ENCODE assay signal across 16 cellular contexts in the genomic region with DNA sequence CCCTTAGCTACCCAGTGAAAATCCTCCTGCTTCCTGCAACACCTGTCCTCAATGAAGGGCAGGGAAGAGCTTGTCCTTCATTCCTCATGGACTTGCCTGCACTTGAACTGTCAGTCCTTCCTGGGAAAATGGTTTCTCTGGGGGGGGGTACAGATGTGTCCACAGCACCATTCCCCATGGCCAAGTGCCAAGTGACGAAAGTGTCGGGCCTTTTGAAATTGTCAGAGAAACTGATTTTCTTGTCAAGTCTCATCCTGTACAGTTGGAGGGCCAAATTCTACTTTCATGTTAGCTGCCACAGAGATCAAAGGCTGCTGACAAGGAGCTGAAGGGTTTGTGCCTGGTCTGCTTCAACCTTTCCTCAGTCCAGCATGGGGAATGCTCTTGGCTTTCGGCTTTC.
"Had no signal": no experiment of that assay in that cellular context is flagged by ENCODE, and none has a peak within 500 bp of the region (broad histone marks: within the 10 kb centered on the region; RNA-seq: fewer than 3 reads in every experiment).

No MANE protein-coding gene starts in this region.

- H2AFZ ChIP-seq: parathyroid adenoma had no signal

- H3K79me2 ChIP-seq: parathyroid adenoma had no signal

- H3K27ac ChIP-seq: gastrocnemius medialis, lower lobe of right lung, parathyroid adenoma, prostate gland had no signal

- H3K9me3 ChIP-seq: gastrocnemius medialis, lower lobe of right lung, prostate gland had no signal

- H3K27me3 ChIP-seq: gastrocnemius medialis had no signal

- H3K4me1 ChIP-seq: gastrocnemius medialis, lower lobe of right lung, parathyroid adenoma, prostate gland had no signal

- H3K9ac ChIP-seq: parathyroid adenoma had no signal

- DNase-seq: effector memory CD8-positive, alpha-beta T cell; gastrocnemius medialis; immature natural killer cell; kidney glomerular epithelial cell; lower lobe of right lung; mesenchymal stem cell; naive B cell; occipital lobe; retina; small intestine; stimulated activated CD4-positive, alpha-beta T cell treated with anti-CD3 and anti-CD28 coated beads, Interleukin-2, amount 100 ng/mL, for 48 hours; stimulated activated naive CD4-positive, alpha-beta T cell treated with Interleukin-2 at 50 U/mL for 16 hours; trophoblast cell had no signal

- ATAC-seq: effector memory CD8-positive, alpha-beta T cell; gastrocnemius medialis; left lobe of liver; lower lobe of right lung had no signal

- H3K36me3 ChIP-seq: gastrocnemius medialis, lower lobe of right lung, prostate gland had no signal

- H3K4me3 ChIP-seq: gastrocnemius medialis, lower lobe of right lung, prostate gland had no signal
